16 cellular contexts compared by ENCODE assay signal in genomic region chr5:93681432-93681831, GRCh38. TPM values are rescaled to one million over a fixed set of nuclear protein-coding genes. Genes with fewer than 3 reads are reported as not detected.
A peak's percentile ranks its signal among the peaks of the same experiment; 100 is the strongest.
DNase-seq lines count a peak whose midpoint lies in the region; ATAC-seq, FAIRE-seq and TF ChIP-seq lines count a peak whose summit lies in the region.
"Had no signal": no experiment of that assay in that cellular context is flagged by ENCODE, and none has a peak within 500 bp of the region (broad histone marks: within the 10 kb centered on the region; RNA-seq: fewer than 3 reads in every experiment).

No MANE protein-coding gene starts in this region.

- H3K4me1 ChIP-seq in left ventricle myocardium inferior (peaks cover 23% of the 10 kb centered on the region), heart right ventricle (peaks cover 0 to 14% (median 0%) of the 10 kb centered on the region in 9 donors), SJSA1 (replicated peaks) (peaks cover 25% of the 10 kb centered on the region)
- H3K4me1 ChIP-seq: transverse colon had no signal

- peak; percentile 38 for TF ChIP-seq CTCF in left ventricle myocardium inferior (IDR thresholded peaks at IDR 0.05; ENCODE audit: borderline replicate concordance)
- peak in 2 of 9 donors; percentile 7 to 12 for TF ChIP-seq CTCF in heart right ventricle (IDR thresholded peaks at IDR 0.05)
- peak; percentile 45 for TF ChIP-seq CTCF in fibroblast of villous mesenchyme (IDR thresholded peaks at IDR 0.05; ENCODE audit: insufficient read depth, low read depth, low read length)

- no peaks in the 10 kb centered on the region for H3K36me3 ChIP-seq in left ventricle myocardium inferior
- no peaks in the 10 kb centered on the region for H3K36me3 ChIP-seq in heart right ventricle
- no peaks in the 10 kb centered on the region for H3K36me3 ChIP-seq in SJSA1
- H3K36me3 ChIP-seq: transverse colon had no signal

- H3K27me3 ChIP-seq in left ventricle myocardium inferior (ENCODE audit: low read depth) (no peaks in the 10 kb centered on the region), heart right ventricle (no peaks in the 10 kb centered on the region), SJSA1 (replicated peaks) (no peaks in the 10 kb centered on the region)
- H3K27me3 ChIP-seq: transverse colon had no signal

- WGBS in heart right ventricle, 2 donors = 79 to 87% methylated on average over 3 of the region's 3 CpGs

- H3K4me1 Mint-ChIP-seq in stimulated activated naive CD8-positive, alpha-beta T cell treated with anti-CD3 and anti-CD28 coated beads, Interleukin-15, amount 100 ng/mL, for 72 hours = no peaks in the 10 kb centered on the region
- H3K4me1 Mint-ChIP-seq: T-helper 17 cell had no signal

- no peak overlapping the region for H3K27ac ChIP-seq in left ventricle myocardium inferior (replicated peaks)
- H3K27ac ChIP-seq in heart right ventricle = no peak overlapping the region
- peak overlapping the region; percentile 79; the same call in 1 of the 2 replicates for H3K27ac ChIP-seq in SJSA1
- H3K27ac ChIP-seq: epithelial cell of prostate, parathyroid adenoma, transverse colon had no signal

- H3K27me3 Mint-ChIP-seq in stimulated activated naive CD8-positive, alpha-beta T cell treated with anti-CD3 and anti-CD28 coated beads, Interleukin-15, amount 100 ng/mL, for 72 hours = no peaks in the 10 kb centered on the region
- H3K27me3 Mint-ChIP-seq: memory B cell, T-helper 17 cell had no signal

- no peaks in the 10 kb centered on the region for H3K9me3 ChIP-seq in left ventricle myocardium inferior (replicated peaks)
- H3K9me3 ChIP-seq in heart right ventricle = peaks cover 0 to 6% (median 0%) of the 10 kb centered on the region in 11 donors
- H3K9me3 ChIP-seq in SJSA1 (replicated peaks) = no peaks in the 10 kb centered on the region
- H3K9me3 ChIP-seq: transverse colon had no signal

- DNase-seq in left ventricle myocardium inferior (no peak), heart right ventricle (no peak), SJSA1 (ENCODE audit: low read depth in 1 of 2, low spot score in 2 of 2) (peak in 1 of 2 experiments; percentile 22), fibroblast of villous mesenchyme (ENCODE audit: low read depth) (no peak), urothelium cell line (ENCODE audit: low spot score) (peak; percentile 3), NCI-H2227 (lab: John Stamatoyannopoulos, UW; ENCODE audit: unreplicated experiment) (no peak)
- DNase-seq in stimulated activated naive CD8-positive, alpha-beta T cell treated with anti-CD3 and anti-CD28 coated beads, Interleukin-15, amount 100 ng/mL, for 72 hours = no peak
- DNase-seq: EL, T-helper 17 cell, transverse colon had no signal

- intact Hi-C loops in left ventricle myocardium inferior (cut with micrococcal nuclease) (no loop called here), heart right ventricle (cut with DNase I) (no loop called here)

- no peak overlapping the region for H3K4me3 Mint-ChIP-seq in stimulated activated naive CD8-positive, alpha-beta T cell treated with anti-CD3 and anti-CD28 coated beads, Interleukin-15, amount 100 ng/mL, for 72 hours
- H3K4me3 Mint-ChIP-seq: memory B cell, T-helper 17 cell had no signal

- no peak for FAIRE-seq in urothelium cell line (lab: Jason Lieb, UNC)
- FAIRE-seq: bronchial epithelial cell had no signal

- H3K27ac Mint-ChIP-seq in stimulated activated naive CD8-positive, alpha-beta T cell treated with anti-CD3 and anti-CD28 coated beads, Interleukin-15, amount 100 ng/mL, for 72 hours = no peak overlapping the region
- H3K27ac Mint-ChIP-seq: activated T-helper 2 cell treated with anti-CD3 and anti-CD28 coated beads, Interferon-gamma antibody, Interleukin-2, Interleukin-4, amounts not matched to agents 10 μg/mL and 5 μg/mL and 100 μg/mL, durations not matched to agents 14 hours and 24 hours and 36 hours; memory B cell; T-helper 17 cell had no signal

- no peaks in the 10 kb centered on the region for H3K9me3 Mint-ChIP-seq in stimulated activated naive CD8-positive, alpha-beta T cell treated with anti-CD3 and anti-CD28 coated beads, Interleukin-15, amount 100 ng/mL, for 72 hours
- H3K9me3 Mint-ChIP-seq: activated T-helper 2 cell treated with anti-CD3 and anti-CD28 coated beads, Interferon-gamma antibody, Interleukin-2, Interleukin-4, amounts not matched to agents 10 μg/mL and 5 μg/mL and 100 μg/mL, durations not matched to agents 14 hours and 24 hours and 36 hours; memory B cell had no signal

- H3K4me3 ChIP-seq in left ventricle myocardium inferior (no peak overlapping the region), heart right ventricle (no peak overlapping the region), SJSA1 (no peak overlapping the region), fibroblast of villous mesenchyme (ENCODE audit: low read depth, low read length) (no peak overlapping the region)
- H3K4me3 ChIP-seq: transverse colon had no signal

- ATAC-seq in heart right ventricle (no peak), GM18868 (IDR thresholded peaks at IDR 0.05; ENCODE audit: unreplicated experiment) (no peak)
- ATAC-seq in stimulated activated naive CD8-positive, alpha-beta T cell treated with anti-CD3 and anti-CD28 coated beads, Interleukin-15, amount 100 ng/mL, for 72 hours = no peak
- ATAC-seq: T-helper 17 cell had no signal

RNA-seq across cellular contexts. Expression of gene POU5F2, which starts 60.0 kb away (rescaled TPM):
- total RNA-seq in left ventricle myocardium inferior = 0.16 TPM
- total RNA-seq in heart right ventricle = under 1 TPM; 0.22 to 0.51 (median 0.32) TPM
- polyA plus RNA-seq in heart right ventricle = under 1 TPM; 0.01 to 0.15 TPM
- 0.26 and 0.34 TPM in 2 replicates for total RNA-seq in SJSA1 (2014; rRNA removed; shearing (Covaris generic))
- total RNA-seq in fibroblast of villous mesenchyme = 1.3 and 2.2 TPM in 2 replicates
